Comparison of ENCODE assay signal across 11 cellular contexts in the genomic region with DNA sequence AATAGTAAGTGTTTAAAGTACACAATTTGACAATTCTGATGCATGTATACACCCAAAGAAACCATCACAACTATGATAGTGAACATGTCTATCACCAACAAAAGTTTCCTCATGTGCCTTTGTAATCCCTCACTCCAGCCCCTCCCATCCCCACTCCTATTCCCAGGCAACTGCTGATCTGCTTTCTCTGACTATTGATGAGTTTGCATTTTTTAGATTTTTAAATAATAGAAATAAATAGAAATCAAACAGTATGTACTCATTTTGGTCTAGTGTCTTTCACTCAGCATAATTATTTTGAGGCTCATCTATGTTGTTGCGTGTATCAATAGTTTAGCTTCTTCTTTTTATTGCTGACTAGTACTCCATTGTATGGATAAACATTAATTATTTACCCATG. TPM values are rescaled to one million over a fixed set of nuclear protein-coding genes. Genes with fewer than 3 reads are reported as not detected.
"Had no signal": no experiment of that assay in that cellular context is flagged by ENCODE, and none has a peak within 500 bp of the region (broad histone marks: within the 10 kb centered on the region; RNA-seq: fewer than 3 reads in every experiment).

No MANE protein-coding gene starts in this region.

- FAIRE-seq: HTR-8/SVneo had no signal

- H3K4me1 ChIP-seq: HAP-1 had no signal

- ATAC-seq: HCT116 had no signal

- DNase-seq: GM23248, GOT3, H7, HFFc6, Karpas-422, KBM-7 had no signal

- H3K4me3 ChIP-seq: GM23248, HAP-1 had no signal

- H2AFZ ChIP-seq: GM23248 had no signal

- H3K4me2 ChIP-seq: KMS-11 had no signal

- H3K9ac ChIP-seq: GM23248, KMS-11 had no signal

- H3K27ac ChIP-seq: GM23248, HL-60, KMS-11 had no signal

- H3K36me3 ChIP-seq: HAP-1 had no signal

- H3K9me3 ChIP-seq: HAP-1 had no signal

RNA-seq across cellular contexts. Expression of gene CITED1, which starts 23.4 kb away (rescaled TPM):
- total RNA-seq: GM23248 had no signal
- polyA plus RNA-seq: GM23248 had no signal
